ENCODE assay signal across 14 cellular contexts in genomic region chr7:151809156-151809863, GRCh38.
"Had no signal": no experiment of that assay in that cellular context is flagged by ENCODE, and none has a peak within 500 bp of the region (broad histone marks: within the 10 kb centered on the region; RNA-seq: fewer than 3 reads in every experiment).

No MANE protein-coding gene starts in this region.

- H3K36me3 ChIP-seq: brain microvascular endothelial cell, uterus, WERI-Rb-1 had no signal

- H3K4me3 Mint-ChIP-seq: activated CD4-positive, alpha-beta memory T cell treated with anti-CD3 and anti-CD28 coated beads, Interleukin-2, amount 10 ng/mL, durations not matched to agents 7 days and 5 days; activated CD4-positive, alpha-beta T cell treated with anti-CD3 and anti-CD28 coated beads for 36 hours; activated naive CD8-positive, alpha-beta T cell; immature natural killer cell; natural killer cell treated with Interleukin-12 subunit alpha and Interleukin-12 subunit beta and Interleukin-15 and Interleukin-18, amount 100 ng/mL, for 72 hours; stimulated activated naive CD8-positive, alpha-beta T cell treated with anti-CD3 and anti-CD28 coated beads, Interleukin-15, amount 100 ng/mL, for 72 hours had no signal

- H3K4me3 ChIP-seq: mucosa of descending colon, uterus had no signal

- H3K9me3 ChIP-seq: mucosa of descending colon, uterus had no signal

- H3K9me3 Mint-ChIP-seq: activated CD4-positive, alpha-beta memory T cell treated with anti-CD3 and anti-CD28 coated beads, Interleukin-2, amount 10 ng/mL, durations not matched to agents 7 days and 5 days; immature natural killer cell; natural killer cell treated with Interleukin-12 subunit alpha and Interleukin-12 subunit beta and Interleukin-15 and Interleukin-18, amount 100 ng/mL, for 72 hours; stimulated activated naive CD8-positive, alpha-beta T cell treated with anti-CD3 and anti-CD28 coated beads, Interleukin-15, amount 100 ng/mL, for 72 hours had no signal

- H3K27ac Mint-ChIP-seq: activated CD4-positive, alpha-beta memory T cell treated with anti-CD3 and anti-CD28 coated beads, Interleukin-2, amount 10 ng/mL, durations not matched to agents 7 days and 5 days; activated CD4-positive, alpha-beta T cell treated with anti-CD3 and anti-CD28 coated beads for 36 hours; activated naive CD8-positive, alpha-beta T cell; natural killer cell treated with Interleukin-12 subunit alpha and Interleukin-12 subunit beta and Interleukin-15 and Interleukin-18, amount 100 ng/mL, for 72 hours; stimulated activated naive CD8-positive, alpha-beta T cell treated with anti-CD3 and anti-CD28 coated beads, Interleukin-15, amount 100 ng/mL, for 72 hours had no signal

- H3K4me1 Mint-ChIP-seq: activated CD4-positive, alpha-beta memory T cell treated with anti-CD3 and anti-CD28 coated beads, Interleukin-2, amount 10 ng/mL, durations not matched to agents 7 days and 5 days had no signal

- DNase-seq: activated CD4-positive, alpha-beta memory T cell treated with anti-CD3 and anti-CD28 coated beads, Interleukin-2, amount 10 ng/mL, durations not matched to agents 7 days and 5 days; activated CD4-positive, alpha-beta T cell treated with anti-CD3 and anti-CD28 coated beads for 36 hours; activated gamma-delta T cell; activated T-cell treated with anti-CD3 and anti-CD28 coated beads, Interleukin-2, amount 50 U/mL, for 48 hours; brain microvascular endothelial cell; immature natural killer cell; left colon; mucosa of descending colon; stimulated activated CD4-positive, alpha-beta T cell treated with anti-CD3 and anti-CD28 coated beads, Interleukin-4, amount 100 ng/mL, for 1 hour; stimulated activated naive CD8-positive, alpha-beta T cell treated with anti-CD3 and anti-CD28 coated beads, Interleukin-15, amount 100 ng/mL, for 72 hours; uterus had no signal

- H3K4me1 ChIP-seq: uterus had no signal

- H3K27me3 ChIP-seq: uterus had no signal

- ATAC-seq: activated CD4-positive, alpha-beta T cell treated with anti-CD3 and anti-CD28 coated beads for 36 hours; mucosa of descending colon; natural killer cell treated with Interleukin-12 subunit alpha and Interleukin-12 subunit beta and Interleukin-15 and Interleukin-18, amount 100 ng/mL, for 72 hours; stimulated activated naive CD8-positive, alpha-beta T cell treated with anti-CD3 and anti-CD28 coated beads, Interleukin-15, amount 100 ng/mL, for 72 hours had no signal

- H3K27ac ChIP-seq: brain microvascular endothelial cell, uterus had no signal

- H3K36me3 Mint-ChIP-seq: immature natural killer cell; natural killer cell treated with Interleukin-12 subunit alpha and Interleukin-12 subunit beta and Interleukin-15 and Interleukin-18, amount 100 ng/mL, for 72 hours had no signal
